Comparison of ENCODE assay signal across 8 cellular contexts in genomic region chr12:69241444-69242092, GRCh38. TPM values are rescaled to one million over a fixed set of nuclear protein-coding genes. Genes with fewer than 3 reads are reported as not detected.
DNase-seq lines count a peak whose midpoint lies in the region; ATAC-seq, FAIRE-seq and TF ChIP-seq lines count a peak whose summit lies in the region.

No MANE protein-coding gene starts in this region.

- H3K27ac Mint-ChIP-seq in activated T-helper 17 cell treated with anti-CD3 and anti-CD28 coated beads, Interleukin-2, amount 50 U/mL, for 72 hours = no peak overlapping the region

- no peaks in the 10 kb centered on the region for H3K9me3 ChIP-seq in A673 (ENCODE audit: low read depth, low read length, poor library complexity, severe bottlenecking)

- FAIRE-seq in frontal cortex (lab: Jason Lieb, UNC) = no peak

- H3K9me3 Mint-ChIP-seq in activated T-helper 17 cell treated with anti-CD3 and anti-CD28 coated beads, Interleukin-2, amount 50 U/mL, for 72 hours = no peaks in the 10 kb centered on the region

- H3K36me3 Mint-ChIP-seq in activated T-helper 17 cell treated with anti-CD3 and anti-CD28 coated beads, Interleukin-2, amount 50 U/mL, for 72 hours (ENCODE audit: low read depth) = peaks cover 38% of the 10 kb centered on the region

- CTCF ChIA-PET in A673 (lab: Charles Lee) = no interaction called here

- TF ChIP-seq CTCF in A673 (conservative IDR thresholded peaks at IDR 0.05; ENCODE audit: low read depth, low read length) = no peak

- BruUV-seq in A673 (replicated peaks; lab: Mats Ljungman, UMichigan) = no TSS peak

- peak; percentile 25 for DNase-seq in A673 (ENCODE audit: low spot score)
- DNase-seq in H7 = no peak
- peak; percentile 10 for DNase-seq in iris pigment epithelial cell (ENCODE audit: low read depth)
- DNase-seq in globus pallidus (ENCODE audit: low spot score) = no peak
- DNase-seq in frontal cortex (ENCODE audit: low spot score in 2 of 2) = no peak
- no peak for DNase-seq in retina

- H3K4me1 Mint-ChIP-seq in activated T-helper 17 cell treated with anti-CD3 and anti-CD28 coated beads, Interleukin-2, amount 50 U/mL, for 72 hours = peaks cover 40% of the 10 kb centered on the region

- no peak overlapping the region for H3K27ac ChIP-seq in A673 (ENCODE audit: low read depth, low read length, poor library complexity, severe bottlenecking)

- H3K4me3 ChIP-seq in A673 (ENCODE audit: low read depth, low read length, poor library complexity, severe bottlenecking) = peak overlapping the region; percentile 95
- H3K4me3 ChIP-seq in H7 (ENCODE audit: insufficient read depth, low read depth, low read length) = peak overlapping the region; percentile 77; the same call in 1 of the 2 replicates

- no peaks in the 10 kb centered on the region for H3K27me3 Mint-ChIP-seq in activated T-helper 17 cell treated with anti-CD3 and anti-CD28 coated beads, Interleukin-2, amount 50 U/mL, for 72 hours

- intact Hi-C loops in A673 (cut with micrococcal nuclease; ENCODE audit: unreplicated experiment) = no loop called here

- peak overlapping the region; percentile 99 for H3K4me3 Mint-ChIP-seq in activated T-helper 17 cell treated with anti-CD3 and anti-CD28 coated beads, Interleukin-2, amount 50 U/mL, for 72 hours

- H3K27me3 ChIP-seq in A673 (replicated peaks; ENCODE audit: insufficient read depth, low read depth, low read length, poor library complexity) (no peaks in the 10 kb centered on the region), H7 (ENCODE audit: control insufficient read depth, insufficient read depth, low read length) (no peaks in the 10 kb centered on the region)

- H3K36me3 ChIP-seq in A673 (ENCODE audit: insufficient read depth, low read length, poor library complexity, severe bottlenecking) = peaks cover 3% of the 10 kb centered on the region
- no peaks in the 10 kb centered on the region; the same call in 1 of the 2 replicates for H3K36me3 ChIP-seq in H7 (replicated peaks; ENCODE audit: control insufficient read depth, insufficient read depth, low read length)

- POLR2A ChIA-PET in A673 (lab: Charles Lee; ENCODE audit: low non-redundant PET) = no interaction called here

- H3K4me1 ChIP-seq in A673 (ENCODE audit: insufficient read depth, low read length, poor library complexity, severe bottlenecking) = peaks cover 29% of the 10 kb centered on the region

- no peak for ATAC-seq in activated T-helper 17 cell treated with anti-CD3 and anti-CD28 coated beads, Interleukin-2, amount 50 U/mL, for 72 hours (replicated peaks)
- no peak for ATAC-seq in HG02970 (IDR thresholded peaks at IDR 0.05; ENCODE audit: low FRiP score, unreplicated experiment)

RNA-seq across cellular contexts. Expression of gene CPSF6, which starts 2.2 kb away (rescaled TPM):
- total RNA-seq in A673 (2021) (166 and 167 TPM in 2 replicates), frontal cortex (79.1 TPM)
- total RNA-seq in H7 (2014; rRNA removed; shearing (Covaris generic)) = 38.0 and 51.5 TPM in 2 replicates
- total RNA-seq in activated T-helper 17 cell treated with anti-CD3 and anti-CD28 coated beads, Interleukin-2, amount 50 U/mL, for 72 hours = 10 to 100 TPM; 66.3 to 91.8 TPM

Comparison
In these comparisons a context has a peak if more than half of its experiments do, and no peak if none do; other contexts are left out.
1. DNase-seq: peak in A673 (single experiment) and iris pigment epithelial cell (single experiment); none in H7 (single experiment), globus pallidus (single experiment), frontal cortex (0 of 2) and retina (single experiment).